In genomic region chr6:106609699-106610098, GRCh38 we compare ENCODE assay signal across 1 cellular context.
A peak's percentile ranks its signal among the peaks of the same experiment; 100 is the strongest.
TF ChIP-seq lines count a peak whose summit lies in the region.

No MANE protein-coding gene starts in this region.

TF ChIP-seq in HepG2, 621 proteins besides CTCF, POLR2A, EP300 and RAD21:
- TF ChIP-seq MLXIP (CRISPR knock-in tag; IDR thresholded peaks at IDR 0.05; ENCODE audit: borderline replicate concordance) (no peak), TAF1 (CRISPR knock-in tag; IDR thresholded peaks at IDR 0.05) (no peak), NFE2L2 (IDR thresholded peaks at IDR 0.05; ENCODE audit: low read length) (no peak), HCFC1 (IDR thresholded peaks at IDR 0.05; ENCODE audit: low read depth, low read length) (no peak), KDM6A (CRISPR knock-in tag; IDR thresholded peaks at IDR 0.05; ENCODE audit: low read depth) (no peak), GABPA (IDR thresholded peaks at IDR 0.05; ENCODE audit: low read depth, low read length) (no peak), GABPA (CRISPR knock-in tag; IDR thresholded peaks at IDR 0.05; ENCODE audit: low read depth) (no peak), PATZ1 (CRISPR knock-in tag; IDR thresholded peaks at IDR 0.05) (no peak), ISX (CRISPR knock-in tag; conservative IDR thresholded peaks at IDR 0.05) (no peak), TFDP2 (CRISPR knock-in tag; IDR thresholded peaks at IDR 0.05) (no peak), ISL2 (CRISPR knock-in tag; IDR thresholded peaks at IDR 0.05) (no peak), KAT7 (CRISPR knock-in tag; IDR thresholded peaks at IDR 0.05; ENCODE audit: borderline replicate concordance) (no peak), HIVEP1 (CRISPR knock-in tag; IDR thresholded peaks at IDR 0.05) (no peak), DPF2 (CRISPR knock-in tag; IDR thresholded peaks at IDR 0.05; ENCODE audit: borderline replicate concordance, low read depth) (no peak), SMC3 (IDR thresholded peaks at IDR 0.05; ENCODE audit: low read length) (peak; percentile 65), ZNF331 (CRISPR knock-in tag; IDR thresholded peaks at IDR 0.05) (peak; percentile 92), ZNF432 (CRISPR knock-in tag; IDR thresholded peaks at IDR 0.05; ENCODE audit: borderline replicate concordance) (no peak), RERE (CRISPR knock-in tag; IDR thresholded peaks at IDR 0.05; ENCODE audit: low read depth) (no peak), STAG1 (CRISPR knock-in tag; IDR thresholded peaks at IDR 0.05) (peak; percentile 80), ZNF180 (CRISPR knock-in tag; IDR thresholded peaks at IDR 0.05; ENCODE audit: borderline replicate concordance, low read depth) (no peak), ZNF556 (CRISPR knock-in tag; IDR thresholded peaks at IDR 0.05; ENCODE audit: borderline replicate concordance) (no peak), REPIN1 (CRISPR knock-in tag; IDR thresholded peaks at IDR 0.05; ENCODE audit: borderline replicate concordance, low read depth) (no peak), SETDB1 (CRISPR knock-in tag; IDR thresholded peaks at IDR 0.05; ENCODE audit: borderline replicate concordance) (no peak), ZNF138 (CRISPR knock-in tag; IDR thresholded peaks at IDR 0.05; ENCODE audit: low read depth) (no peak)
